Comparison of ENCODE assay signal across 34 cellular contexts in the genomic region with DNA sequence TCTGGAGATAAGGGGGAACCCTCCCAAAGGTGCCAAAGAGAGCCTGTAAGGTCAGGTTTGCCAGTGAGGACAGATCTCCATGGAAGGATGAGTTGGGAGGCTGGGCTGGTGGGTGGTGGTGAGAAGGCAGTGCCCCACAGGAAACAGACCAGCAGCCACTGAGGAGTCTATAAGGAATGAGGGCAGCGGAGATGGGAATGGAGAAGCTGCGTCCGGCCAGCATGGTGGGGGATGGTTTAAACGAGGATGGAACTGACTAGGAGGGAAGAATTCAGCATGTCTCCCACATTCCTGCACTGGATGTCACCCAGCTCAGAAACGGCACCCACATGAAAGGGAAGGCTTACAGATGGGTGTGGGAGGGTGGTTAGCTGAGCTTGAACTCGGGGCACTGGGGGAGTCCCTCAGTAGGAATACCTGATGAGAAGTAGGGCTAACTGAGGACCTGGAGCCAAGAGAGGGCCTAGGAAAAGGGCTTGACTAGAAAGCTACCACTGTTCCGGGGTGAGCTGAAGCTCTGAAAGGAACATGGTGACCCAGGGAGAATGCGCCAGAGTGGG. TPM values are rescaled to one million over a fixed set of nuclear protein-coding genes. Genes with fewer than 3 reads are reported as not detected.
"Had no signal": no experiment of that assay in that cellular context is flagged by ENCODE, and none has a peak within 500 bp of the region (broad histone marks: within the 10 kb centered on the region; RNA-seq: fewer than 3 reads in every experiment).

No MANE protein-coding gene starts in this region.

- H3K27me3 ChIP-seq: ovary, stomach, thyroid gland, tibial nerve, upper lobe of right lung, uterus had no signal

- H3K4me3 ChIP-seq: neural progenitor cell, ovary, psoas muscle, skin epidermis, smooth muscle cell, spleen, stomach, thoracic aorta, thyroid gland, tibial nerve, upper lobe of right lung, uterus had no signal

- H3K9me3 ChIP-seq: neutrophil, ovary, psoas muscle, spleen, stomach, thoracic aorta, thyroid gland, tibial nerve, upper lobe of right lung, uterus had no signal

- H3K9me3 Mint-ChIP-seq: natural killer cell; nephron; neural progenitor cell; stimulated activated naive B cell treated with anti-CD40 and anti-IgM and Interleukin-4, amounts not matched to agents 10 μg/mL and 1 μg/mL and 100 μg/mL, for 72 hours had no signal

- H3K36me3 ChIP-seq: neural progenitor cell, neutrophil, ovary, spleen, stomach, thoracic aorta, thyroid gland, tibial nerve, upper lobe of right lung, uterus had no signal

- ATAC-seq: naive thymus-derived CD4-positive, alpha-beta T cell; natural killer cell; psoas muscle; right cardiac atrium; sciatic nerve; stimulated activated effector memory CD8-positive, alpha-beta T cell treated with anti-CD3 and anti-CD28 coated beads, Interleukin-12 subunit alpha, Interleukin-12 subunit beta, amount 100 ng/mL, for 72 hours; stimulated activated naive B cell treated with anti-CD40 and anti-IgM and Interleukin-4, amounts not matched to agents 10 μg/mL and 1 μg/mL and 100 μg/mL, for 72 hours; upper lobe of right lung had no signal

- H3K27ac ChIP-seq: neural progenitor cell, neutrophil, ovary, parathyroid adenoma, psoas muscle, skin epidermis, spleen, stomach, thoracic aorta, thyroid gland, tibial nerve, upper lobe of right lung, uterus had no signal

- H3K27me3 Mint-ChIP-seq: progenitor cell of endocrine pancreas had no signal

- DNase-seq: naive thymus-derived CD4-positive, alpha-beta T cell; natural killer cell; nucleus accumbens; ovary; posterior cingulate gyrus; psoas muscle; right cardiac atrium; spleen; stimulated activated CD4-positive, alpha-beta T cell treated with anti-CD3 and anti-CD28 coated beads, Interleukin-12 subunit alpha, Interleukin-12 subunit beta, amount 100 ng/mL, for 4 hours; stimulated activated CD4-positive, alpha-beta T cell treated with anti-CD3 and anti-CD28 coated beads, Interleukin-1b, Interleukin-23, amount 100 ng/mL, for 48 hours; stimulated activated CD4-positive, alpha-beta T cell treated with anti-CD3 and anti-CD28 coated beads, Interleukin-4, amount 100 ng/mL, for 1 hour; stimulated activated CD4-positive, alpha-beta T cell treated with anti-CD3 and anti-CD28 coated beads, Interleukin-4, amount 100 ng/mL, for 4 hours; stimulated activated naive B cell treated with anti-CD40 and anti-IgM and Interleukin-4, amounts not matched to agents 10 μg/mL and 1 μg/mL and 100 μg/mL, for 72 hours; stimulated activated naive CD4-positive, alpha-beta T cell treated with Interleukin-2 at 50 U/mL for 16 hours; stomach; thyroid gland; trophoblast cell; upper lobe of right lung; uterus had no signal

- H3K36me3 Mint-ChIP-seq: naive thymus-derived CD4-positive, alpha-beta T cell; natural killer cell; neural progenitor cell; stimulated activated effector memory CD8-positive, alpha-beta T cell treated with anti-CD3 and anti-CD28 coated beads, Interleukin-12 subunit alpha, Interleukin-12 subunit beta, amount 100 ng/mL, for 72 hours; stimulated activated naive B cell treated with anti-CD40 and anti-IgM and Interleukin-4, amounts not matched to agents 10 μg/mL and 1 μg/mL and 100 μg/mL, for 72 hours had no signal

- H3K4me3 Mint-ChIP-seq: naive thymus-derived CD4-positive, alpha-beta T cell; natural killer cell; nephron; neural progenitor cell; stimulated activated effector memory CD8-positive, alpha-beta T cell treated with anti-CD3 and anti-CD28 coated beads, Interleukin-12 subunit alpha, Interleukin-12 subunit beta, amount 100 ng/mL, for 72 hours; stimulated activated naive B cell treated with anti-CD40 and anti-IgM and Interleukin-4, amounts not matched to agents 10 μg/mL and 1 μg/mL and 100 μg/mL, for 72 hours; stimulated activated naive CD8-positive, alpha-beta T cell treated with anti-CD3 and anti-CD28 coated beads, Interleukin-15, Interleukin-2, amounts not matched to agents 100 ng/mL and 50 ng/mL, for 24 hours had no signal

- H3K27ac Mint-ChIP-seq: naive thymus-derived CD4-positive, alpha-beta T cell; natural killer cell; nephron; neural progenitor cell; progenitor cell of endocrine pancreas; stimulated activated effector memory CD8-positive, alpha-beta T cell treated with anti-CD3 and anti-CD28 coated beads, Interleukin-12 subunit alpha, Interleukin-12 subunit beta, amount 100 ng/mL, for 72 hours; stimulated activated naive B cell treated with anti-CD40 and anti-IgM and Interleukin-4, amounts not matched to agents 10 μg/mL and 1 μg/mL and 100 μg/mL, for 72 hours; stimulated activated naive CD8-positive, alpha-beta T cell treated with anti-CD3 and anti-CD28 coated beads, Interleukin-15, Interleukin-2, amounts not matched to agents 100 ng/mL and 50 ng/mL, for 24 hours had no signal

- H3K4me1 Mint-ChIP-seq: natural killer cell; nephron; neural progenitor cell; stimulated activated effector memory CD8-positive, alpha-beta T cell treated with anti-CD3 and anti-CD28 coated beads, Interleukin-12 subunit alpha, Interleukin-12 subunit beta, amount 100 ng/mL, for 72 hours; stimulated activated naive B cell treated with anti-CD40 and anti-IgM and Interleukin-4, amounts not matched to agents 10 μg/mL and 1 μg/mL and 100 μg/mL, for 72 hours had no signal

- H3K4me1 ChIP-seq: parathyroid adenoma, psoas muscle, spleen, thyroid gland, tibial nerve, upper lobe of right lung, uterus had no signal

RNA-seq across cellular contexts. Expression of gene FOXA2, which starts 53.2 kb away (rescaled TPM):
- total RNA-seq: naive thymus-derived CD4-positive, alpha-beta T cell; natural killer cell; psoas muscle; right cardiac atrium; sciatic nerve; smooth muscle cell; spleen; subcutaneous adipose tissue; temporal lobe; urinary bladder had no signal
